Comparison of ENCODE assay signal across 16 cellular contexts in genomic region chr6:122580731-122581130, GRCh38. TPM values are rescaled to one million over a fixed set of nuclear protein-coding genes. Genes with fewer than 3 reads are reported as not detected.
A peak's percentile ranks its signal among the peaks of the same experiment; 100 is the strongest.
DNase-seq lines count a peak whose midpoint lies in the region; ATAC-seq, FAIRE-seq and TF ChIP-seq lines count a peak whose summit lies in the region.
"Had no signal": no experiment of that assay in that cellular context is flagged by ENCODE, and none has a peak within 500 bp of the region (broad histone marks: within the 10 kb centered on the region; RNA-seq: fewer than 3 reads in every experiment).

No MANE protein-coding gene starts in this region.

- intact Hi-C loops in Right ventricle myocardium inferior (cut with DNase I) = no loop called here

- H3K9ac ChIP-seq in endodermal cell (ENCODE audit: extremely low read depth, low read length, poor library complexity, severe bottlenecking) = no peak overlapping the region

- H3K9me3 Mint-ChIP-seq in endodermal cell = peaks cover 26% of the 10 kb centered on the region

- WGBS in endodermal cell (ENCODE audit: insufficient coverage in 1 of 2, insufficient read length in 1 of 2), 2 experiments = 87% methylated on average over 3 of the region's 3 CpGs; no CpG with 5 or more reads in 1 of the 2 experiments

- peak; percentile 57 for TF ChIP-seq CTCF in endodermal cell (conservative IDR thresholded peaks at IDR 0.05)

- ATAC-seq in HG03439 (IDR thresholded peaks at IDR 0.05; ENCODE audit: unreplicated experiment) (no peak), Right ventricle myocardium inferior (no peak)
- ATAC-seq: heart right ventricle had no signal

- H3K4me3 ChIP-seq in endodermal cell (ENCODE audit: low read length) = no peak overlapping the region
- H3K4me3 ChIP-seq: heart right ventricle had no signal

- FAIRE-seq in urothelium cell line (lab: Jason Lieb, UNC) = no peak
- FAIRE-seq: G401.6 had no signal

- peaks cover 25% of the 10 kb centered on the region for H3K9me3 ChIP-seq in endodermal cell (ENCODE audit: control insufficient read depth, low read length)

- peaks cover 52% of the 10 kb centered on the region for H3K36me3 Mint-ChIP-seq in endodermal cell (ENCODE audit: low read depth)
- H3K36me3 Mint-ChIP-seq: activated naive CD4-positive, alpha-beta T cell treated with anti-CD3 and anti-CD28 coated beads, Interleukin-2, amount 50 U/mL, for 24 hours; IgD-negative memory B cell had no signal

- H3K27ac Mint-ChIP-seq in endodermal cell = no peak overlapping the region
- H3K27ac Mint-ChIP-seq: activated CD4-positive, alpha-beta memory T cell treated with anti-CD3 and anti-CD28 coated beads, Interleukin-2, amount 10 ng/mL, durations not matched to agents 7 days and 5 days; activated naive CD4-positive, alpha-beta T cell treated with anti-CD3 and anti-CD28 coated beads, Interleukin-2, amount 50 U/mL, for 24 hours; IgD-negative memory B cell had no signal

- DNase-seq in SIG-M5 treated with dmso at 0.1 percent for 504 hours (lab: John Stamatoyannopoulos, UW; ENCODE audit: unreplicated experiment) (peak; percentile 10), SIG-M5 (lab: John Stamatoyannopoulos, UW) (no peak), NCI-H82 treated with DMSO at 0.1 percent for 48 hours (lab: John Stamatoyannopoulos, UW; ENCODE audit: unreplicated experiment) (peak; percentile 21), endodermal cell (no peak), urothelium cell line (ENCODE audit: low spot score) (peak; percentile 17), Right ventricle myocardium inferior (ENCODE audit: missing footprints) (no peak), NCI-H2227 treated with DMSO at 0.1 percent for 48 hours (lab: John Stamatoyannopoulos, UW) (no peak)
- DNase-seq: activated CD4-positive, alpha-beta memory T cell treated with anti-CD3 and anti-CD28 coated beads, Interleukin-2, amount 10 ng/mL, durations not matched to agents 7 days and 5 days; heart right ventricle; substantia nigra; T-helper 1 cell had no signal

- H3K4me3 Mint-ChIP-seq in endodermal cell = no peak overlapping the region
- H3K4me3 Mint-ChIP-seq: activated CD4-positive, alpha-beta memory T cell treated with anti-CD3 and anti-CD28 coated beads, Interleukin-2, amount 10 ng/mL, durations not matched to agents 7 days and 5 days; activated naive CD4-positive, alpha-beta T cell treated with anti-CD3 and anti-CD28 coated beads, Interleukin-2, amount 50 U/mL, for 24 hours; IgD-negative memory B cell had no signal

- no peaks in the 10 kb centered on the region for H3K4me1 Mint-ChIP-seq in endodermal cell
- H3K4me1 Mint-ChIP-seq: activated CD4-positive, alpha-beta memory T cell treated with anti-CD3 and anti-CD28 coated beads, Interleukin-2, amount 10 ng/mL, durations not matched to agents 7 days and 5 days; activated naive CD4-positive, alpha-beta T cell treated with anti-CD3 and anti-CD28 coated beads, Interleukin-2, amount 50 U/mL, for 24 hours; IgD-negative memory B cell had no signal

- no peak overlapping the region for H3K27ac ChIP-seq in endodermal cell (ENCODE audit: low read depth, low read length)
- H3K27ac ChIP-seq: heart right ventricle had no signal

- H3K36me3 ChIP-seq in endodermal cell (ENCODE audit: control insufficient read depth, insufficient read depth, low read length) = no peaks in the 10 kb centered on the region
- H3K36me3 ChIP-seq: heart right ventricle had no signal

- no peaks in the 10 kb centered on the region for H3K27me3 ChIP-seq in endodermal cell (ENCODE audit: control insufficient read depth, insufficient read depth, low read length, poor library complexity, severe bottlenecking)
- H3K27me3 ChIP-seq: heart right ventricle had no signal

- no peaks in the 10 kb centered on the region for H3K4me1 ChIP-seq in endodermal cell (ENCODE audit: control insufficient read depth, insufficient read depth, low read length)
- H3K4me1 ChIP-seq: heart right ventricle had no signal

- no peaks in the 10 kb centered on the region for H3K27me3 Mint-ChIP-seq in endodermal cell (ENCODE audit: insufficient read depth)
- H3K27me3 Mint-ChIP-seq: activated CD4-positive, alpha-beta memory T cell treated with anti-CD3 and anti-CD28 coated beads, Interleukin-2, amount 10 ng/mL, durations not matched to agents 7 days and 5 days; activated naive CD4-positive, alpha-beta T cell treated with anti-CD3 and anti-CD28 coated beads, Interleukin-2, amount 50 U/mL, for 24 hours; IgD-negative memory B cell had no signal

RNA-seq across cellular contexts. Expression of gene PKIB, which starts 29.5 kb away (rescaled TPM):
- total RNA-seq in endodermal cell = 10 to 100 TPM; 46.0 to 56.1 TPM
- 42.6 TPM for polyA plus RNA-seq in endodermal cell (2013, experiment 1 of 2)
- polyA plus RNA-seq in endodermal cell (2013, experiment 2 of 2) = 43.7 TPM
- total RNA-seq in Right ventricle myocardium inferior = not detected
- total RNA-seq: NCI-H460 had no signal
- polyA plus RNA-seq: IgD-negative memory B cell had no signal

Comparison
In these comparisons a context has a peak if more than half of its experiments do, and no peak if none do; other contexts are left out.
1. DNase-seq: peak in SIG-M5 treated with dmso at 0.1 percent for 504 hours (single experiment), NCI-H82 treated with DMSO at 0.1 percent for 48 hours (single experiment) and urothelium cell line (single experiment); none in SIG-M5 (single experiment), endodermal cell (single experiment), Right ventricle myocardium inferior (single experiment) and NCI-H2227 treated with DMSO at 0.1 percent for 48 hours (single experiment).
2. RNA of gene PKIB, which starts 29.5 kb away (total RNA-seq): 46.0 to 56.1 TPM in endodermal cell; not detected in Right ventricle myocardium inferior (single experiment); every median in the first group is over 10 times any median in the second.